ENCODE assay signal across 1 cellular context in genomic region chr9:3467593-3468219, GRCh38.
TF ChIP-seq lines count a peak whose summit lies in the region.

No MANE protein-coding gene starts in this region.

TF ChIP-seq in GM12878, 131 proteins besides CTCF, POLR2A, EP300 and RAD21 (continued from another document):
- TF ChIP-seq ZNF687 (IDR thresholded peaks at IDR 0.05), result no peak
- TF ChIP-seq JUNB (IDR thresholded peaks at IDR 0.05), result no peak
- TF ChIP-seq STAT3 (IDR thresholded peaks at IDR 0.05; ENCODE audit: low read depth, low read length), result peak; percentile 45; the same call in 1 of the 2 replicates
- TF ChIP-seq SMARCA5 (IDR thresholded peaks at IDR 0.05), result peak; percentile 74; the same call in 1 of the 2 replicates
- TF ChIP-seq ZNF217 (IDR thresholded peaks at IDR 0.05), result no peak
- TF ChIP-seq ZNF24 (IDR thresholded peaks at IDR 0.05), result 0 out of 2 replicates have a peak, but pooled peaks have one; percentile 12
